In genomic region chr22:19854778-19855503, GRCh38 we compare ENCODE assay signal across 1 cellular context.
TF ChIP-seq lines count a peak whose summit lies in the region.

A gene with protein sequence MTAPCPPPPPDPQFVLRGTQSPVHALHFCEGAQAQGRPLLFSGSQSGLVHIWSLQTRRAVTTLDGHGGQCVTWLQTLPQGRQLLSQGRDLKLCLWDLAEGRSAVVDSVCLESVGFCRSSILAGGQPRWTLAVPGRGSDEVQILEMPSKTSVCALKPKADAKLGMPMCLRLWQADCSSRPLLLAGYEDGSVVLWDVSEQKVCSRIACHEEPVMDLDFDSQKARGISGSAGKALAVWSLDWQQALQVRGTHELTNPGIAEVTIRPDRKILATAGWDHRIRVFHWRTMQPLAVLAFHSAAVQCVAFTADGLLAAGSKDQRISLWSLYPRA (minus strand): TSS chr22:19854874. CDS start chr22:19821355, 33,519 bp downstream.
RTL10 (minus strand) TSS chr22:19854874; CDS start chr22:19852261, 2,613 bp downstream.

TF ChIP-seq in HepG2, 621 proteins besides CTCF, POLR2A, EP300 and RAD21 (continued from another document and continues in another):
- TF ChIP-seq, protein P1, sequence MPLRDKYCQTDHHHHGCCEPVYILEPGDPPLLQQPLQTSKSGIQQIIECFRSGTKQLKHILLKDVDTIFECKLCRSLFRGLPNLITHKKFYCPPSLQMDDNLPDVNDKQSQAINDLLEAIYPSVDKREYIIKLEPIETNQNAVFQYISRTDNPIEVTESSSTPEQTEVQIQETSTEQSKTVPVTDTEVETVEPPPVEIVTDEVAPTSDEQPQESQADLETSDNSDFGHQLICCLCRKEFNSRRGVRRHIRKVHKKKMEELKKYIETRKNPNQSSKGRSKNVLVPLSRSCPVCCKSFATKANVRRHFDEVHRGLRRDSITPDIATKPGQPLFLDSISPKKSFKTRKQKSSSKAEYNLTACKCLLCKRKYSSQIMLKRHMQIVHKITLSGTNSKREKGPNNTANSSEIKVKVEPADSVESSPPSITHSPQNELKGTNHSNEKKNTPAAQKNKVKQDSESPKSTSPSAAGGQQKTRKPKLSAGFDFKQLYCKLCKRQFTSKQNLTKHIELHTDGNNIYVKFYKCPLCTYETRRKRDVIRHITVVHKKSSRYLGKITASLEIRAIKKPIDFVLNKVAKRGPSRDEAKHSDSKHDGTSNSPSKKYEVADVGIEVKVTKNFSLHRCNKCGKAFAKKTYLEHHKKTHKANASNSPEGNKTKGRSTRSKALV (CRISPR knock-in tag; IDR thresholded peaks at IDR 0.05) = peak; percentile 72; the same call in 1 of the 2 replicates
- TF ChIP-seq ZNF224 (CRISPR knock-in tag; IDR thresholded peaks at IDR 0.05) = 0 out of 2 replicates have a peak, but pooled peaks have one; percentile 45
- no peak for TF ChIP-seq USF2 (IDR thresholded peaks at IDR 0.05; ENCODE audit: low read depth, low read length)
- TF ChIP-seq USF2 (CRISPR knock-in tag; IDR thresholded peaks at IDR 0.05; ENCODE audit: borderline replicate concordance) = 0 out of 2 replicates have a peak, but pooled peaks have one; percentile 49
- peak; percentile 87; the same call in 1 of the 2 replicates for TF ChIP-seq AKAP8 (CRISPR knock-in tag; IDR thresholded peaks at IDR 0.05)
- TF ChIP-seq, protein P2, sequence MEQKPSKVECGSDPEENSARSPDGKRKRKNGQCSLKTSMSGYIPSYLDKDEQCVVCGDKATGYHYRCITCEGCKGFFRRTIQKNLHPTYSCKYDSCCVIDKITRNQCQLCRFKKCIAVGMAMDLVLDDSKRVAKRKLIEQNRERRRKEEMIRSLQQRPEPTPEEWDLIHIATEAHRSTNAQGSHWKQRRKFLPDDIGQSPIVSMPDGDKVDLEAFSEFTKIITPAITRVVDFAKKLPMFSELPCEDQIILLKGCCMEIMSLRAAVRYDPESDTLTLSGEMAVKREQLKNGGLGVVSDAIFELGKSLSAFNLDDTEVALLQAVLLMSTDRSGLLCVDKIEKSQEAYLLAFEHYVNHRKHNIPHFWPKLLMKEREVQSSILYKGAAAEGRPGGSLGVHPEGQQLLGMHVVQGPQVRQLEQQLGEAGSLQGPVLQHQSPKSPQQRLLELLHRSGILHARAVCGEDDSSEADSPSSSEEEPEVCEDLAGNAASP (CRISPR knock-in tag; IDR thresholded peaks at IDR 0.05; ENCODE audit: borderline replicate concordance) = no peak
- no peak; the same call in 1 of the 2 replicates for TF ChIP-seq ZNF75D (CRISPR knock-in tag; IDR thresholded peaks at IDR 0.05; ENCODE audit: borderline replicate concordance)
- TF ChIP-seq, protein P3, sequence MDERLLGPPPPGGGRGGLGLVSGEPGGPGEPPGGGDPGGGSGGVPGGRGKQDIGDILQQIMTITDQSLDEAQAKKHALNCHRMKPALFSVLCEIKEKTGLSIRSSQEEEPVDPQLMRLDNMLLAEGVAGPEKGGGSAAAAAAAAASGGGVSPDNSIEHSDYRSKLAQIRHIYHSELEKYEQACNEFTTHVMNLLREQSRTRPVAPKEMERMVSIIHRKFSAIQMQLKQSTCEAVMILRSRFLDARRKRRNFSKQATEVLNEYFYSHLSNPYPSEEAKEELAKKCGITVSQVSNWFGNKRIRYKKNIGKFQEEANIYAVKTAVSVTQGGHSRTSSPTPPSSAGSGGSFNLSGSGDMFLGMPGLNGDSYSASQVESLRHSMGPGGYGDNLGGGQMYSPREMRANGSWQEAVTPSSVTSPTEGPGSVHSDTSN (CRISPR knock-in tag; IDR thresholded peaks at IDR 0.05) = no peak
- peak; percentile 89 for TF ChIP-seq POLR2AphosphoS5 (IDR thresholded peaks at IDR 0.05; ENCODE audit: low read depth, low read length)
- no peak for TF ChIP-seq KDM5A (IDR thresholded peaks at IDR 0.05; ENCODE audit: borderline replicate concordance, low read length)
- TF ChIP-seq MIER3 (CRISPR knock-in tag; IDR thresholded peaks at IDR 0.05; ENCODE audit: borderline replicate concordance) = no peak
- TF ChIP-seq CHD4 (IDR thresholded peaks at IDR 0.05; ENCODE audit: borderline replicate concordance, low read length) = no peak
- TF ChIP-seq ONECUT2 (CRISPR knock-in tag; IDR thresholded peaks at IDR 0.05) = no peak
- TF ChIP-seq ZNF549 (CRISPR knock-in tag; IDR thresholded peaks at IDR 0.05) = no peak; the same call in 1 of the 2 replicates
- peak; percentile 54 for TF ChIP-seq MEIS1 (CRISPR knock-in tag; IDR thresholded peaks at IDR 0.05; ENCODE audit: borderline replicate concordance)
- TF ChIP-seq WIZ (CRISPR knock-in tag; IDR thresholded peaks at IDR 0.05) = peak; percentile 19; the same call in 1 of the 2 replicates
- TF ChIP-seq ZFY (CRISPR knock-in tag; IDR thresholded peaks at IDR 0.05) = peak; percentile 75
- TF ChIP-seq ZNF530 (CRISPR knock-in tag; IDR thresholded peaks at IDR 0.05; ENCODE audit: low read depth) = no peak; the same call in 1 of the 2 replicates
- TF ChIP-seq, protein P4, sequence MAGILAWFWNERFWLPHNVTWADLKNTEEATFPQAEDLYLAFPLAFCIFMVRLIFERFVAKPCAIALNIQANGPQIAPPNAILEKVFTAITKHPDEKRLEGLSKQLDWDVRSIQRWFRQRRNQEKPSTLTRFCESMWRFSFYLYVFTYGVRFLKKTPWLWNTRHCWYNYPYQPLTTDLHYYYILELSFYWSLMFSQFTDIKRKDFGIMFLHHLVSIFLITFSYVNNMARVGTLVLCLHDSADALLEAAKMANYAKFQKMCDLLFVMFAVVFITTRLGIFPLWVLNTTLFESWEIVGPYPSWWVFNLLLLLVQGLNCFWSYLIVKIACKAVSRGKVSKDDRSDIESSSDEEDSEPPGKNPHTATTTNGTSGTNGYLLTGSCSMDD (CRISPR knock-in tag; IDR thresholded peaks at IDR 0.05) = peak; percentile 86; the same call in 1 of the 2 replicates
- TF ChIP-seq CHCHD3 (CRISPR knock-in tag; IDR thresholded peaks at IDR 0.05) = peak; percentile 94; the same call in 1 of the 2 replicates
- TF ChIP-seq, protein P5, sequence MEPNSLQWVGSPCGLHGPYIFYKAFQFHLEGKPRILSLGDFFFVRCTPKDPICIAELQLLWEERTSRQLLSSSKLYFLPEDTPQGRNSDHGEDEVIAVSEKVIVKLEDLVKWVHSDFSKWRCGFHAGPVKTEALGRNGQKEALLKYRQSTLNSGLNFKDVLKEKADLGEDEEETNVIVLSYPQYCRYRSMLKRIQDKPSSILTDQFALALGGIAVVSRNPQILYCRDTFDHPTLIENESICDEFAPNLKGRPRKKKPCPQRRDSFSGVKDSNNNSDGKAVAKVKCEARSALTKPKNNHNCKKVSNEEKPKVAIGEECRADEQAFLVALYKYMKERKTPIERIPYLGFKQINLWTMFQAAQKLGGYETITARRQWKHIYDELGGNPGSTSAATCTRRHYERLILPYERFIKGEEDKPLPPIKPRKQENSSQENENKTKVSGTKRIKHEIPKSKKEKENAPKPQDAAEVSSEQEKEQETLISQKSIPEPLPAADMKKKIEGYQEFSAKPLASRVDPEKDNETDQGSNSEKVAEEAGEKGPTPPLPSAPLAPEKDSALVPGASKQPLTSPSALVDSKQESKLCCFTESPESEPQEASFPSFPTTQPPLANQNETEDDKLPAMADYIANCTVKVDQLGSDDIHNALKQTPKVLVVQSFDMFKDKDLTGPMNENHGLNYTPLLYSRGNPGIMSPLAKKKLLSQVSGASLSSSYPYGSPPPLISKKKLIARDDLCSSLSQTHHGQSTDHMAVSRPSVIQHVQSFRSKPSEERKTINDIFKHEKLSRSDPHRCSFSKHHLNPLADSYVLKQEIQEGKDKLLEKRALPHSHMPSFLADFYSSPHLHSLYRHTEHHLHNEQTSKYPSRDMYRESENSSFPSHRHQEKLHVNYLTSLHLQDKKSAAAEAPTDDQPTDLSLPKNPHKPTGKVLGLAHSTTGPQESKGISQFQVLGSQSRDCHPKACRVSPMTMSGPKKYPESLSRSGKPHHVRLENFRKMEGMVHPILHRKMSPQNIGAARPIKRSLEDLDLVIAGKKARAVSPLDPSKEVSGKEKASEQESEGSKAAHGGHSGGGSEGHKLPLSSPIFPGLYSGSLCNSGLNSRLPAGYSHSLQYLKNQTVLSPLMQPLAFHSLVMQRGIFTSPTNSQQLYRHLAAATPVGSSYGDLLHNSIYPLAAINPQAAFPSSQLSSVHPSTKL (CRISPR knock-in tag; IDR thresholded peaks at IDR 0.05) = no peak; the same call in 1 of the 2 replicates
- peak; percentile 94 for TF ChIP-seq SAP130 (CRISPR knock-in tag; IDR thresholded peaks at IDR 0.05; ENCODE audit: low read depth)
- peak; percentile 70; the same call in 1 of the 2 replicates for TF ChIP-seq RFXAP (CRISPR knock-in tag; IDR thresholded peaks at IDR 0.05; ENCODE audit: borderline replicate concordance)
- peak; percentile 36; the same call in 1 of the 2 replicates for TF ChIP-seq ZNF704 (CRISPR knock-in tag; IDR thresholded peaks at IDR 0.05; ENCODE audit: borderline replicate concordance)
- no peak for TF ChIP-seq GZF1 (CRISPR knock-in tag; IDR thresholded peaks at IDR 0.05)
- TF ChIP-seq HCFC1 (IDR thresholded peaks at IDR 0.05; ENCODE audit: low read depth, low read length) = 0 out of 2 replicates have a peak, but pooled peaks have one; percentile 36
- TF ChIP-seq KLF9 (CRISPR knock-in tag; IDR thresholded peaks at IDR 0.05; ENCODE audit: low read depth) = peak; percentile 23; the same call in 1 of the 2 replicates
- no peak for TF ChIP-seq ZNF281 (CRISPR knock-in tag; IDR thresholded peaks at IDR 0.05; ENCODE audit: borderline replicate concordance)
- peak; percentile 33; the same call in 1 of the 2 replicates for TF ChIP-seq FOXA3 (CRISPR knock-in tag; IDR thresholded peaks at IDR 0.05)
- no peak; the same call in 1 of the 2 replicates for TF ChIP-seq ZNF703 (CRISPR knock-in tag; IDR thresholded peaks at IDR 0.05; ENCODE audit: borderline replicate concordance)
- TF ChIP-seq ZNF326 (CRISPR knock-in tag; IDR thresholded peaks at IDR 0.05; ENCODE audit: borderline replicate concordance) = no peak
- peak; percentile 53; the same call in 1 of the 2 replicates for TF ChIP-seq UBTF (CRISPR knock-in tag; IDR thresholded peaks at IDR 0.05)
- TF ChIP-seq KLF12 (CRISPR knock-in tag; IDR thresholded peaks at IDR 0.05; ENCODE audit: borderline replicate concordance) = peak; percentile 63; the same call in 1 of the 2 replicates
- TF ChIP-seq TOPORS (CRISPR knock-in tag; IDR thresholded peaks at IDR 0.05) = no peak
- TF ChIP-seq MBD4 (IDR thresholded peaks at IDR 0.05; ENCODE audit: borderline replicate concordance, low read length) = no peak
- peak; percentile 94; the same call in 1 of the 2 replicates for TF ChIP-seq ZNF274 (CRISPR knock-in tag; IDR thresholded peaks at IDR 0.05)
- no peak; the same call in 1 of the 2 replicates for TF ChIP-seq AHR (CRISPR knock-in tag; IDR thresholded peaks at IDR 0.05)
- no peak for TF ChIP-seq ZNF720 (CRISPR knock-in tag; IDR thresholded peaks at IDR 0.05)
- TF ChIP-seq ARNT2 (CRISPR knock-in tag; IDR thresholded peaks at IDR 0.05; ENCODE audit: low read depth) = peak; percentile 35; the same call in 1 of the 2 replicates
- peak; percentile 81; the same call in 1 of the 2 replicates for TF ChIP-seq CAMTA2 (CRISPR knock-in tag; IDR thresholded peaks at IDR 0.05; ENCODE audit: borderline replicate concordance)
